ENCODE assay signal across 32 cellular contexts in the genomic region with DNA sequence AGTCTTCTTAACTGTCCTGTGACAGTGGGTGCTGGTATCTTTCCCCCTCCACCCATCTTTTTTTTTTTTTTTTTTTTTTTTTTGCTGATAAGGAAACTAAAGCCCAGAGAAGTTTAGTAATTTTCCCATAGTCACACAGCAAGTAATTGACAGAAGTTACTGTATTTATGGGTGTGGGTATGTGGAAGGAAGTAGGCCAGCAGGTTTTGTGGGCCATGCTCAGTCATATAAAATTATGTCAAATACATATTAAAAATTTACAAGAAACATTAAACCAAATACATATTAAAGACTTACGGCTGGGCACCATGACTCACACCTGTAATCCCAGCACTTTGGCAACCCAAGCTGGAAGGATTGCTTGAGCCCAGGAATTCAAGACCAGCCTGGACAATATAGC.
"Had no signal": no experiment of that assay in that cellular context is flagged by ENCODE, and none has a peak within 500 bp of the region (broad histone marks: within the 10 kb centered on the region; RNA-seq: fewer than 3 reads in every experiment).

No MANE protein-coding gene starts in this region.

- DNase-seq: activated B cell treated with CpG ODN at 0.5 μM for 24 hours; activated CD4-positive, alpha-beta T cell treated with anti-CD3 and anti-CD28 coated beads for 48 hours; activated CD4-positive, alpha-beta T cell treated with anti-CD3 and anti-CD28 coated beads, Interleukin-2, amount 50 U/mL, for 1 hour; activated CD4-positive, alpha-beta T cell treated with anti-CD3 and anti-CD28 coated beads, Interleukin-2, amount 50 U/mL, for 48 hours; activated CD8-positive, alpha-beta memory T cell treated with anti-CD3 and anti-CD28 coated beads for 24 hours; activated CD8-positive, alpha-beta T cell treated with anti-CD3 and anti-CD28 coated beads for 36 hours; activated effector memory CD4-positive, alpha-beta T cell treated with Interleukin-2 at 50 U/mL for 16 hours; activated gamma-delta T cell treated with Interleukin-2 at 50 U/mL for 16 hours; activated naive CD4-positive, alpha-beta T cell treated with anti-CD3 and anti-CD28 coated beads, Interleukin-2, amount 50 U/mL, for 16 hours; activated naive CD4-positive, alpha-beta T cell treated with Interleukin-2 at 50 U/mL for 16 hours; activated T-cell treated with anti-CD3 and anti-CD28 coated beads, Interleukin-2, amount 50 U/mL, for 4 hours; amniotic stem cell; anterior cingulate cortex; brain microvascular endothelial cell; caudate nucleus; cortex of kidney; dermis blood vessel endothelial cell; effector CD4-positive, alpha-beta T cell; effector memory CD8-positive, alpha-beta T cell; erythroblast; foreskin keratinocyte; gastrocnemius medialis; glutamatergic neuron; T-cell; T-helper 9 cell; WERI-Rb-1 had no signal

- FAIRE-seq: astrocyte, bronchial epithelial cell, colon had no signal

- H3K4me3 ChIP-seq: esophagus muscularis mucosa, gastrocnemius medialis had no signal

- H3K27me3 ChIP-seq: brain microvascular endothelial cell, esophagus muscularis mucosa, foreskin keratinocyte, gastrocnemius medialis had no signal

- H3K4me1 ChIP-seq: foreskin keratinocyte, gastrocnemius medialis had no signal

- H3K27ac ChIP-seq: brain microvascular endothelial cell, esophagus muscularis mucosa, foreskin keratinocyte, gastrocnemius medialis, WERI-Rb-1 had no signal

- H3K36me3 ChIP-seq: brain microvascular endothelial cell, esophagus muscularis mucosa, gastrocnemius medialis, WERI-Rb-1 had no signal

- ATAC-seq: activated CD4-positive, CD25-positive, alpha-beta regulatory T cell treated with anti-CD3 and anti-CD28 coated beads, Interleukin-2, amount 50 U/mL, for 24 hours; activated CD8-positive, alpha-beta T cell treated with anti-CD3 and anti-CD28 coated beads for 36 hours; activated T-cell treated with anti-CD3 and anti-CD28 coated beads, Interleukin-2, amount 50 U/mL, for 4 hours; activated T-helper 17 cell treated with anti-CD3 and anti-CD28 coated beads, Interleukin-2, amount 50 U/mL, for 72 hours; effector memory CD8-positive, alpha-beta T cell; foreskin keratinocyte; gastrocnemius medialis; T-cell had no signal
